In genomic region chr12:46858368-46858767, GRCh38 we compare ENCODE assay signal across 23 cellular contexts. TPM values are rescaled to one million over a fixed set of nuclear protein-coding genes. Genes with fewer than 3 reads are reported as not detected.
DNase-seq lines count a peak whose midpoint lies in the region; FAIRE-seq and TF ChIP-seq lines count a peak whose summit lies in the region.
"Had no signal": no experiment of that assay in that cellular context is flagged by ENCODE, and none has a peak within 500 bp of the region (broad histone marks: within the 10 kb centered on the region; RNA-seq: fewer than 3 reads in every experiment).

No MANE protein-coding gene starts in this region.

- H3K79me2 ChIP-seq in neural progenitor cell (ENCODE audit: low read depth), result no peaks in the 10 kb centered on the region

- TF ChIP-seq CTCF in neural progenitor cell (IDR thresholded peaks at IDR 0.05), result no peak

- no peaks in the 10 kb centered on the region for H3K4me1 ChIP-seq in neural progenitor cell
- H3K4me1 ChIP-seq: Caco-2 had no signal

- H3K27me3 Mint-ChIP-seq in neural progenitor cell (ENCODE audit: insufficient read depth, low read depth), result peaks cover 2% of the 10 kb centered on the region
- no peaks in the 10 kb centered on the region for H3K27me3 Mint-ChIP-seq in activated naive CD8-positive, alpha-beta T cell treated with anti-CD3 and anti-CD28 coated beads for 36 hours
- H3K27me3 Mint-ChIP-seq: IgD-negative memory B cell had no signal

- TF ChIP-seq POLR2A in GM12892 (IDR thresholded peaks at IDR 0.05; ENCODE audit: low read depth, low read length), result no peak

- H3K9me3 ChIP-seq in neural progenitor cell (ENCODE audit: low read depth), result peaks cover 24% of the 10 kb centered on the region

- peaks cover 4% of the 10 kb centered on the region for H3F3A ChIP-seq in neural progenitor cell (ENCODE audit: low read depth)

- FAIRE-seq in colon (lab: Jason Lieb, UNC) (peak; percentile 5), GM12892 (lab: Jason Lieb, UNC) (no peak)
- FAIRE-seq: GM12891 had no signal

- no peak overlapping the region for H3K27ac ChIP-seq in neural progenitor cell

- H3K9ac ChIP-seq in neural progenitor cell, result no peak overlapping the region

- DNase-seq in DMS53 (lab: John Stamatoyannopoulos, UW) (peak; percentile 69), DMS53 treated with DMSO at 0.1 percent for 48 hours (lab: John Stamatoyannopoulos, UW; ENCODE audit: unreplicated experiment) (no peak), LHCN-M2 (ENCODE audit: low read depth) (peak; percentile 59), neural progenitor cell (ENCODE audit: low spot score) (peak; percentile 16), dedifferentiated amniotic fluid mesenchymal stem cell (ENCODE audit: extremely low spot score) (no peak), GM12892 (ENCODE audit: insufficient read length) (no peak)
- DNase-seq in activated naive CD8-positive, alpha-beta T cell treated with anti-CD3 and anti-CD28 coated beads for 36 hours, result no peak
- DNase-seq: 8988T, Caco-2, DND-41, GF-D8, H9, MV-4-11, NCI-H1436, NCI-H2029, NCI-H2171 treated with DMSO at 0.1 percent for 48 hours, NCI-H748 treated with DMSO at 0.1 percent for 48 hours, Right ventricle myocardium superior had no signal

- H3K9me3 Mint-ChIP-seq in neural progenitor cell, result peaks cover 46% of the 10 kb centered on the region
- peaks cover 15% of the 10 kb centered on the region for H3K9me3 Mint-ChIP-seq in activated naive CD8-positive, alpha-beta T cell treated with anti-CD3 and anti-CD28 coated beads for 36 hours

- no peak overlapping the region for H3K27ac Mint-ChIP-seq in neural progenitor cell
- H3K27ac Mint-ChIP-seq in activated naive CD8-positive, alpha-beta T cell treated with anti-CD3 and anti-CD28 coated beads for 36 hours, result no peak overlapping the region
- H3K27ac Mint-ChIP-seq: H9; IgD-negative memory B cell; T-helper 1 cell treated with Interleukin-12 subunit alpha and Interleukin-12 subunit beta and Interleukin-4 antibody, amounts not matched to agents 30 μg/mL and 1 μg/mL, for 36 hours had no signal

- H3K4me3 ChIP-seq in neural progenitor cell, result no peak overlapping the region

- H4K20me1 ChIP-seq in neural progenitor cell (ENCODE audit: low read depth), result no peaks in the 10 kb centered on the region

- H3K4me2 ChIP-seq in neural progenitor cell, result no peak overlapping the region

- H2AFZ ChIP-seq in neural progenitor cell (replicated peaks), result no peak overlapping the region

- H3K36me3 ChIP-seq in neural progenitor cell, result peaks cover 8% of the 10 kb centered on the region

- H3K4me3 Mint-ChIP-seq in neural progenitor cell, result no peak overlapping the region
- H3K4me3 Mint-ChIP-seq in activated naive CD8-positive, alpha-beta T cell treated with anti-CD3 and anti-CD28 coated beads for 36 hours, result no peak overlapping the region
- H3K4me3 Mint-ChIP-seq: H9; IgD-negative memory B cell; T-helper 1 cell treated with Interleukin-12 subunit alpha and Interleukin-12 subunit beta and Interleukin-4 antibody, amounts not matched to agents 30 μg/mL and 1 μg/mL, for 36 hours had no signal

- H3K27me3 ChIP-seq in neural progenitor cell, result no peaks in the 10 kb centered on the region

- H3K4me1 Mint-ChIP-seq in neural progenitor cell, result no peaks in the 10 kb centered on the region
- no peaks in the 10 kb centered on the region for H3K4me1 Mint-ChIP-seq in activated naive CD8-positive, alpha-beta T cell treated with anti-CD3 and anti-CD28 coated beads for 36 hours
- H3K4me1 Mint-ChIP-seq: H9, IgD-negative memory B cell had no signal

- no peaks in the 10 kb centered on the region for H3K36me3 Mint-ChIP-seq in neural progenitor cell
- H3K36me3 Mint-ChIP-seq in activated naive CD8-positive, alpha-beta T cell treated with anti-CD3 and anti-CD28 coated beads for 36 hours, result peaks cover 2% of the 10 kb centered on the region
- H3K36me3 Mint-ChIP-seq: IgD-negative memory B cell had no signal

RNA-seq across cellular contexts. Expression of gene SLC38A4, which starts 32.6 kb away (rescaled TPM):
- total RNA-seq in LHCN-M2 (2014; rRNA removed) (23.6 and 26.5 TPM in 2 replicates), neural progenitor cell (ENCODE audit: low replicate concordance) (1.8 and 2.5 TPM in 2 replicates)
- polyA plus RNA-seq in LHCN-M2 (2012), result 15.1 TPM
- total RNA-seq in activated naive CD8-positive, alpha-beta T cell treated with anti-CD3 and anti-CD28 coated beads for 36 hours, result not detected
- polyA plus RNA-seq in GM12892 (2012; ENCODE audit: missing spikeins), result 0.08 TPM
- total RNA-seq: HT1080 had no signal
- polyA plus RNA-seq: IgD-negative memory B cell had no signal

Comparison
In these comparisons a context has a peak if more than half of its experiments do, and no peak if none do; other contexts are left out.
1. DNase-seq: peak in DMS53 (single experiment), LHCN-M2 (single experiment) and neural progenitor cell (single experiment); none in DMS53 treated with DMSO at 0.1 percent for 48 hours (single experiment), activated naive CD8-positive, alpha-beta T cell treated with anti-CD3 and anti-CD28 coated beads for 36 hours (single experiment), dedifferentiated amniotic fluid mesenchymal stem cell (single experiment) and GM12892 (single experiment).